Comparison of ENCODE assay signal across 8 cellular contexts in the genomic region with DNA sequence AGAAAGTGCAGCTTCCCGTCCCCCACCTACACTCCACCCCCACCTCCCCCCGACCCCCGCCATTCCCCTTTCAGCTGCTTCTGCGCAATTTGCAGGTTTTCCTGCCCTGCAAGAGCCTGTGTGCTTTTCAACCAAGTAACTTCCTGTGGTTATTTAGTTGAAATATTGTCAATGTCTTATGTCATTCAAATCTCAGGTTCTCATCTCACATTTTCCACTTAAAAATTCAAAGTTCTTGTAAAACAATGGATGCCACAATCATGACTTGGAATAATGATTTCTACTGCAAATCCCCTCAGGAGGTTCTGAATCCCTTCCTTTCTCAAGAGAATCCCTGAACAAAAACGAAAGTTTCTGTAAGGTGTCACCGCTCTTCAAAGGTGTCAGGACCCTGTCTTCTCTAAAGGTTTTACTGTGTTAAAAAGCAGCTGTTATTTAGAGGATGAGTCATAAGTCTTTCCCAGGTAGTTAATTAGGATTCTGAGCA. TPM values are rescaled to one million over a fixed set of nuclear protein-coding genes. Genes with fewer than 3 reads are reported as not detected.
DNase-seq lines count a peak whose midpoint lies in the region; ATAC-seq, FAIRE-seq and TF ChIP-seq lines count a peak whose summit lies in the region.

No MANE protein-coding gene starts in this region.

- H3K9me2 ChIP-seq in PC-9 (ENCODE audit: insufficient read depth), result no peaks in the 10 kb centered on the region

- H3K27ac Mint-ChIP-seq in natural killer cell, result peak overlapping the region; percentile 99

- H3K4me1 Mint-ChIP-seq in natural killer cell, result peaks cover 81 to 83% of the 10 kb centered on the region in 2 donors

- peaks cover 39% of the 10 kb centered on the region for H3K4me1 ChIP-seq in PC-9 (replicated peaks; ENCODE audit: insufficient read depth)
- peaks cover 38% of the 10 kb centered on the region for H3K4me1 ChIP-seq in body of pancreas
- no peaks in the 10 kb centered on the region for H3K4me1 ChIP-seq in right cardiac atrium (ENCODE audit: control insufficient read depth, insufficient read depth, low read length)

- TF ChIP-seq CTCF in GM12865 (IDR thresholded peaks at IDR 0.05; ENCODE audit: insufficient read depth, low read depth, low read length, missing control alignments) (no peak), PC-9 (conservative IDR thresholded peaks at IDR 0.05) (no peak), body of pancreas (IDR thresholded peaks at IDR 0.05) (no peak), natural killer cell (IDR thresholded peaks at IDR 0.05) (no peak)

- POLR2A ChIA-PET in PC-9 (lab: Charles Lee; ENCODE audit: unreplicated experiment), result interaction anchor here (0.6 to 1.5 kb wide), 14 partner anchors 21 to 1732 kb away, joined by 3 to 21 read pairs (median 6); partner anchors contain the start of genes ATF7IP, C12orf60 and WBP11

- peak overlapping the region; percentile 92 for H3K4me3 ChIP-seq in GM12865 (ENCODE audit: low read depth, low read length)
- peak overlapping the region; percentile 99; the same call in 1 of the 2 replicates for H3K4me3 ChIP-seq in PC-9
- no peak overlapping the region for H3K4me3 ChIP-seq in body of pancreas
- no peak overlapping the region for H3K4me3 ChIP-seq in right cardiac atrium (ENCODE audit: low read length)

- H3K4me3 Mint-ChIP-seq in natural killer cell, result peak overlapping the region; percentile 96

- H3K27ac ChIP-seq in PC-9 (peak overlapping the region; percentile 83), body of pancreas (peak overlapping the region in 3 of 4 donors; percentile 97 to 98 (median 98)), right cardiac atrium (ENCODE audit: low read length) (no peak overlapping the region)

- no peaks in the 10 kb centered on the region for H3K27me3 Mint-ChIP-seq in natural killer cell (ENCODE audit: low read depth in 2 of 2)

- BruUV-seq in PC-9 (replicated peaks; lab: Mats Ljungman, UMichigan), result no TSS peak

- H3K36me3 ChIP-seq in PC-9 (ENCODE audit: low read depth) (peaks cover 14% of the 10 kb centered on the region; the same call in 1 of the 2 replicates), body of pancreas (replicated peaks in 1 of 2; ENCODE audit: insufficient read depth in 1 of 2, low read depth in 2 of 2) (no peaks in the 10 kb centered on the region)

- H3K9me3 ChIP-seq in PC-9 (ENCODE audit: insufficient read depth, low read depth) (peaks cover 3% of the 10 kb centered on the region), body of pancreas (no peaks in the 10 kb centered on the region), right cardiac atrium (ENCODE audit: control insufficient read depth, low read length) (no peaks in the 10 kb centered on the region)

- no peak for FAIRE-seq in H54 (lab: Jason Lieb, UNC)

- CTCF ChIA-PET in PC-9 (lab: Charles Lee), result interaction anchor here (0.5 to 0.6 kb wide), 2 partner anchors 314 to 1574 kb away, joined by 4 to 7 read pairs; no protein-coding TSS in a partner anchor

- H3K4me2 ChIP-seq in PC-9, result peak overlapping the region; percentile 81

- no peaks in the 10 kb centered on the region for H3K36me3 Mint-ChIP-seq in natural killer cell

- peaks cover 29% of the 10 kb centered on the region for H3F3A ChIP-seq in PC-9 (ENCODE audit: insufficient read depth, low read depth)

- peaks cover 71% of the 10 kb centered on the region for H3K79me2 ChIP-seq in PC-9 (ENCODE audit: low read depth)

- ATAC-seq in body of pancreas (no peak), natural killer cell (peak in 1 of 3 donors; percentile 4), right cardiac atrium (no peak)

- H3K27me3 ChIP-seq in PC-9 (ENCODE audit: insufficient read depth, low read depth) (no peaks in the 10 kb centered on the region), body of pancreas (no peaks in the 10 kb centered on the region), right cardiac atrium (ENCODE audit: control insufficient read depth, insufficient read depth) (no peaks in the 10 kb centered on the region)

- DNase-seq in GM12865 (ENCODE audit: low read depth) (peak; percentile 73), PC-9 (no peak), body of pancreas (no peak), natural killer cell (no peak), H54 (ENCODE audit: insufficient read length, low spot score) (no peak), EL (no peak), AG08395 (ENCODE audit: low spot score) (no peak), right cardiac atrium (no peak)

- H3K9me3 Mint-ChIP-seq in natural killer cell, result no peaks in the 10 kb centered on the region

- H2AFZ ChIP-seq in PC-9, result peak overlapping the region; percentile 52; the same call in 1 of the 2 replicates

- peaks cover 4% of the 10 kb centered on the region; the same call in 1 of the 2 replicates for H4K20me1 ChIP-seq in PC-9 (ENCODE audit: insufficient read depth)

- 29 to 31% methylated on average over 6 of the region's 6 CpGs for WGBS in body of pancreas, 2 donors
- 34% methylated on average over 6 of the region's 6 CpGs for WGBS in right cardiac atrium

- intact Hi-C loops in PC-9 (cut with micrococcal nuclease; ENCODE audit: unreplicated experiment), result loop anchor here (2.0 to 10.0 kb wide), 4 partner anchors 181 to 1113 kb away; partner anchors contain the start of genes ATF7IP and STRAP
- intact Hi-C loops in body of pancreas (cut with DNase I), result no loop called here
- intact Hi-C loops in natural killer cell (cut with micrococcal nuclease), result loop anchor here (2.0 to 5.0 kb wide), 6 partner anchors 113 to 1669 kb away; partner anchors contain the start of genes ARHGDIB, GSG1 and MGP
- intact Hi-C loops in right cardiac atrium (cut with DNase I), result loop anchor here in 1 of 4 donors (10.0 kb wide), 1 partner anchor 73 kb away; the partner anchor contains the start of gene ART4

- TF ChIP-seq POLR2A in body of pancreas (IDR thresholded peaks at IDR 0.05), result no peak
- no peak for TF ChIP-seq POLR2A in H54 (IDR thresholded peaks at IDR 0.05; ENCODE audit: low read depth, low read length)

RNA-seq across cellular contexts. Expression of gene WBP11, which starts 31.6 kb away (rescaled TPM):
- total RNA-seq in PC-9 (2021), result 65.8 and 124 TPM in 2 replicates
- 10 to 100 TPM in 1 of 2 donors, 1 to 10 TPM in 1; 8.6 to 14.8 TPM for total RNA-seq in body of pancreas
- total RNA-seq in natural killer cell, result 100 to 1,000 TPM; 130 to 159 (median 134) TPM
- total RNA-seq in right cardiac atrium, result 10 to 100 TPM; 51.9 to 63.7 (median 54.1) TPM
- polyA plus RNA-seq in right cardiac atrium, result 19.3 TPM

RNA-seq across cellular contexts. Expression of gene C12orf60, which starts 31.8 kb away (rescaled TPM):
- total RNA-seq in PC-9 (2021) (3.3 and 4.0 TPM in 2 replicates), body of pancreas (1 to 10 TPM in 1 of 2 donors, not detected in 1; 1.8 TPM), natural killer cell (under 1 TPM; 0.28 to 0.79 (median 0.33) TPM), right cardiac atrium (1 to 10 TPM; 1.4 to 2.7 (median 1.5) TPM)
- polyA plus RNA-seq in right cardiac atrium, result 3.8 TPM

RNA-seq across cellular contexts. Expression of gene SMCO3, which starts 42.3 kb away (rescaled TPM):
- not detected in 2 replicates for total RNA-seq in PC-9 (2021)
- 1 to 10 TPM; 1.3 to 4.3 TPM for total RNA-seq in body of pancreas
- total RNA-seq in natural killer cell, result not detected
- total RNA-seq in right cardiac atrium, result under 1 TPM; 0.53 to 0.85 (median 0.68) TPM
- 1.5 TPM for polyA plus RNA-seq in right cardiac atrium

Comparison
In these comparisons a context has a peak if more than half of its experiments do, and no peak if none do; other contexts are left out.
1. H3K4me3 ChIP-seq: peak in GM12865 (single experiment) and PC-9 (single experiment); none in body of pancreas (0 of 2) and right cardiac atrium (single experiment).